In the genomic region with DNA sequence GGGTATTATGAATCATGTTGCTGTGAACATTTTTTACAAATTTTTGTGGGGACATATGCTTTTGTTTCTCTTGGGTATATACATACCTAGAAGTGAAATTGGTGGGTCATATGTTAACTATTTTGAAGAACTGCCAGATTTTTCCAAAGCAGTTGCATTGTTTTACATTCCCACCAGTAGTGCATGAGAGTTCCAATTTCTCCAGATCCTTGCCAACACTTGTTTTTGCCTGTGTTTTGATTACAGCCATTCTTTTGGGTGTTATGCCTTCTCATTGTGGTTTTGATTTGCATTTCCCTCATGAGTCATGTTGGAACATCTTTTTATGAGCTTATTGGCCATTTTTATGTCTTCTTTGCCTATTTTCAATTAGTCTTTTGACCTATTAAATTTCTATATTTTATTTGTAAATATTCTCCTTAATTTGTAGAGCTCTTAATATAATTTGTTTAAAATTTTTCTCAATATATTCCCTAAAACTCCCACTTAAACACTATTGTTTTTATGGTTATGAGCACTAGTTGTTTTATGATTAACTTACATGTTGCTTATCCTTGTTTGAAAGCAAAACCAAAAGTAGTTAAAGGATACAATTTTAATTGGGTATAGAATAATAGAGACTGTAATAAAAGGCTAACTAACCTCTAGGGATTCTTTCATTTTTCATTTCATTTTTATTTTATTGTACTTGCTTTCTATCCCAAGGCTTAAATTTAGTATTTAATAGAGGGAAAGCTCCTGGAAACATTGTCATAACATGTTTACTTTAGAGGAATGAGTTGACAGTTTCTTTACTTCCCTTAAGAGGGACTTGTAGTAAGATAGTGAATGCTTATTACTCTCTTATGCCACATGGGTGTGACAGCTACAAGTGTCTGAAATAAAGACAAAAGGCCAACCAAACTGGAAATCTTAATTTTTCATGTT, we compare ENCODE assay signal across 1 cellular context.
TF ChIP-seq lines count a peak whose summit lies in the region.

No MANE protein-coding gene starts in this region.

TF ChIP-seq in SK-N-SH treated with all-trans-retinoic acid at 6 μM for 48 hours, 23 proteins besides CTCF, POLR2A, EP300 and RAD21 (continued from another document):
- TF ChIP-seq ZNF8 (CRISPR knock-in tag; IDR thresholded peaks at IDR 0.05) (no peak), BACH2 (CRISPR knock-in tag; IDR thresholded peaks at IDR 0.05; ENCODE audit: borderline replicate concordance) (no peak)
